ENCODE assay signal across 25 cellular contexts in genomic region chr6:56532766-56533551, GRCh38.
DNase-seq lines count a peak whose midpoint lies in the region; ATAC-seq and TF ChIP-seq lines count a peak whose summit lies in the region.
"Had no signal": no experiment of that assay in that cellular context is flagged by ENCODE, and none has a peak within 500 bp of the region (broad histone marks: within the 10 kb centered on the region; RNA-seq: fewer than 3 reads in every experiment).

No MANE protein-coding gene starts in this region.

- H3K27me3 Mint-ChIP-seq in HFFc6 (ENCODE audit: insufficient read depth), result peaks cover 10% of the 10 kb centered on the region; the same call in 1 of the 2 replicates
- H3K27me3 Mint-ChIP-seq: activated CD4-positive, alpha-beta T cell treated with anti-CD3 and anti-CD28 coated beads, Interleukin-2, amount 10 ng/mL, durations not matched to agents 24 days and 14 days; activated CD8-positive, alpha-beta memory T cell treated with anti-CD3 and anti-CD28 coated beads, Interleukin-2, amount 10 ng/mL, durations not matched to agents 7 days and 5 days; natural killer cell treated with Interleukin-12 subunit alpha and Interleukin-12 subunit beta and Interleukin-15 and Interleukin-18, amount 100 ng/mL, for 72 hours; T-cell had no signal

- DNase-seq in DMS79 treated with DMSO at 0.1 percent for 48 hours (lab: John Stamatoyannopoulos, UW) (peak; percentile 65), DMS79 (lab: John Stamatoyannopoulos, UW) (no peak), HFFc6 (no peak), esophagus muscularis mucosa (ENCODE audit: extremely low spot score) (no peak), T-helper 9 cell (no peak)
- DNase-seq: activated CD4-positive, alpha-beta T cell treated with anti-CD3 and anti-CD28 coated beads, Interleukin-2, amount 10 ng/mL, durations not matched to agents 24 days and 14 days; activated CD8-positive, alpha-beta memory T cell treated with anti-CD3 and anti-CD28 coated beads, Interleukin-2, amount 10 ng/mL, durations not matched to agents 7 days and 5 days; DND-41; effector CD8-positive, alpha-beta T cell; esophagus squamous epithelium; mesendoderm; NCI-H146; NCI-H2227 treated with DMSO at 0.1 percent for 48 hours; NCI-H82; PC-3; SHP77 treated with DMSO at 0.1 percent for 48 hours; stimulated activated CD4-positive, alpha-beta T cell treated with anti-CD3 and anti-CD28 coated beads, Interleukin-4, amount 100 ng/mL, for 4 hours; T-cell; upper lobe of right lung had no signal

- no peak for TF ChIP-seq POLR2A in esophagus muscularis mucosa (IDR thresholded peaks at IDR 0.05; ENCODE audit: low read depth)

- intact Hi-C loops in esophagus muscularis mucosa (cut with DNase I), result no loop called here

- no peak for ATAC-seq in GM19397 (IDR thresholded peaks at IDR 0.05; ENCODE audit: unreplicated experiment)
- ATAC-seq in GM21528 (IDR thresholded peaks at IDR 0.05; ENCODE audit: low FRiP score, unreplicated experiment), result no peak
- ATAC-seq: activated CD8-positive, alpha-beta memory T cell treated with anti-CD3 and anti-CD28 coated beads, Interleukin-2, amount 10 ng/mL, durations not matched to agents 7 days and 5 days; natural killer cell treated with Interleukin-12 subunit alpha and Interleukin-12 subunit beta and Interleukin-15 and Interleukin-18, amount 100 ng/mL, for 72 hours; PC-3; T-cell; upper lobe of right lung had no signal

- H3K4me1 Mint-ChIP-seq in HFFc6 (ENCODE audit: low read depth), result peaks cover 55% of the 10 kb centered on the region
- H3K4me1 Mint-ChIP-seq: activated CD4-positive, alpha-beta T cell treated with anti-CD3 and anti-CD28 coated beads, Interleukin-2, amount 10 ng/mL, durations not matched to agents 24 days and 14 days; activated CD8-positive, alpha-beta memory T cell treated with anti-CD3 and anti-CD28 coated beads, Interleukin-2, amount 10 ng/mL, durations not matched to agents 7 days and 5 days; T-cell had no signal

- no peaks in the 10 kb centered on the region; the same call in 1 of the 2 replicates for H3K9me3 Mint-ChIP-seq in HFFc6
- H3K9me3 Mint-ChIP-seq: activated CD4-positive, alpha-beta T cell treated with anti-CD3 and anti-CD28 coated beads, Interleukin-2, amount 10 ng/mL, durations not matched to agents 24 days and 14 days; natural killer cell treated with Interleukin-12 subunit alpha and Interleukin-12 subunit beta and Interleukin-15 and Interleukin-18, amount 100 ng/mL, for 72 hours; T-cell had no signal

- TF ChIP-seq CTCF in HFFc6 (IDR thresholded peaks at IDR 0.05) (no peak), esophagus muscularis mucosa (IDR thresholded peaks at IDR 0.05) (no peak)

- H3K36me3 Mint-ChIP-seq in HFFc6 (ENCODE audit: low read depth), result peaks cover 65% of the 10 kb centered on the region
- H3K36me3 Mint-ChIP-seq: activated CD8-positive, alpha-beta memory T cell treated with anti-CD3 and anti-CD28 coated beads, Interleukin-2, amount 10 ng/mL, durations not matched to agents 7 days and 5 days; activated naive CD8-positive, alpha-beta T cell; natural killer cell treated with Interleukin-12 subunit alpha and Interleukin-12 subunit beta and Interleukin-15 and Interleukin-18, amount 100 ng/mL, for 72 hours; T-cell had no signal

- H3K27ac ChIP-seq in esophagus muscularis mucosa (replicated peaks in 1 of 4) (peak overlapping the region; percentile 11 to 88 (median 45)), rectal smooth muscle tissue (ENCODE audit: low read depth, low read length) (peak overlapping the region; percentile 48)
- H3K27ac ChIP-seq: 22Rv1, upper lobe of right lung had no signal

- H3K4me3 ChIP-seq in esophagus muscularis mucosa, result peak overlapping the region in 1 of 4 donors; percentile 11
- no peak overlapping the region for H3K4me3 ChIP-seq in rectal smooth muscle tissue (ENCODE audit: low read length)
- H3K4me3 ChIP-seq: esophagus squamous epithelium, upper lobe of right lung had no signal

- TF ChIP-seq EP300 in esophagus muscularis mucosa (IDR thresholded peaks at IDR 0.05), result no peak

- no peak overlapping the region for H3K9ac ChIP-seq in rectal smooth muscle tissue (ENCODE audit: low read length)

- H3K27me3 ChIP-seq in esophagus muscularis mucosa (no peaks in the 10 kb centered on the region), rectal smooth muscle tissue (ENCODE audit: control insufficient read depth, insufficient read depth, low read length) (no peaks in the 10 kb centered on the region)
- H3K27me3 ChIP-seq: esophagus squamous epithelium, upper lobe of right lung had no signal

- peak overlapping the region; percentile 12; the same call in 1 of the 2 replicates for H3K27ac Mint-ChIP-seq in HFFc6
- H3K27ac Mint-ChIP-seq: activated CD4-positive, alpha-beta T cell treated with anti-CD3 and anti-CD28 coated beads, Interleukin-2, amount 10 ng/mL, durations not matched to agents 24 days and 14 days; activated CD8-positive, alpha-beta memory T cell treated with anti-CD3 and anti-CD28 coated beads, Interleukin-2, amount 10 ng/mL, durations not matched to agents 7 days and 5 days; activated naive CD8-positive, alpha-beta T cell; natural killer cell treated with Interleukin-12 subunit alpha and Interleukin-12 subunit beta and Interleukin-15 and Interleukin-18, amount 100 ng/mL, for 72 hours; T-cell had no signal

- no peaks in the 10 kb centered on the region for H3K9me3 ChIP-seq in esophagus muscularis mucosa
- H3K9me3 ChIP-seq: esophagus squamous epithelium, upper lobe of right lung had no signal

- no peak overlapping the region for H3K4me3 Mint-ChIP-seq in HFFc6
- H3K4me3 Mint-ChIP-seq: activated CD4-positive, alpha-beta T cell treated with anti-CD3 and anti-CD28 coated beads, Interleukin-2, amount 10 ng/mL, durations not matched to agents 24 days and 14 days; activated CD8-positive, alpha-beta memory T cell treated with anti-CD3 and anti-CD28 coated beads, Interleukin-2, amount 10 ng/mL, durations not matched to agents 7 days and 5 days; activated naive CD8-positive, alpha-beta T cell; natural killer cell treated with Interleukin-12 subunit alpha and Interleukin-12 subunit beta and Interleukin-15 and Interleukin-18, amount 100 ng/mL, for 72 hours; T-cell had no signal

- peaks cover 23 to 100% (median 90%) of the 10 kb centered on the region in 4 donors for H3K4me1 ChIP-seq in esophagus muscularis mucosa
- peaks cover 48% of the 10 kb centered on the region for H3K4me1 ChIP-seq in rectal smooth muscle tissue (ENCODE audit: control insufficient read depth, insufficient read depth, low read length)
- H3K4me1 ChIP-seq: upper lobe of right lung had no signal

- WGBS in esophagus muscularis mucosa, result 59% methylated on average over 5 of the region's 5 CpGs

- peaks cover 4 to 85% (median 56%) of the 10 kb centered on the region in 4 donors for H3K36me3 ChIP-seq in esophagus muscularis mucosa
- H3K36me3 ChIP-seq in rectal smooth muscle tissue (ENCODE audit: control insufficient read depth, insufficient read depth, low read length), result peaks cover 24% of the 10 kb centered on the region
